In the genomic region with DNA sequence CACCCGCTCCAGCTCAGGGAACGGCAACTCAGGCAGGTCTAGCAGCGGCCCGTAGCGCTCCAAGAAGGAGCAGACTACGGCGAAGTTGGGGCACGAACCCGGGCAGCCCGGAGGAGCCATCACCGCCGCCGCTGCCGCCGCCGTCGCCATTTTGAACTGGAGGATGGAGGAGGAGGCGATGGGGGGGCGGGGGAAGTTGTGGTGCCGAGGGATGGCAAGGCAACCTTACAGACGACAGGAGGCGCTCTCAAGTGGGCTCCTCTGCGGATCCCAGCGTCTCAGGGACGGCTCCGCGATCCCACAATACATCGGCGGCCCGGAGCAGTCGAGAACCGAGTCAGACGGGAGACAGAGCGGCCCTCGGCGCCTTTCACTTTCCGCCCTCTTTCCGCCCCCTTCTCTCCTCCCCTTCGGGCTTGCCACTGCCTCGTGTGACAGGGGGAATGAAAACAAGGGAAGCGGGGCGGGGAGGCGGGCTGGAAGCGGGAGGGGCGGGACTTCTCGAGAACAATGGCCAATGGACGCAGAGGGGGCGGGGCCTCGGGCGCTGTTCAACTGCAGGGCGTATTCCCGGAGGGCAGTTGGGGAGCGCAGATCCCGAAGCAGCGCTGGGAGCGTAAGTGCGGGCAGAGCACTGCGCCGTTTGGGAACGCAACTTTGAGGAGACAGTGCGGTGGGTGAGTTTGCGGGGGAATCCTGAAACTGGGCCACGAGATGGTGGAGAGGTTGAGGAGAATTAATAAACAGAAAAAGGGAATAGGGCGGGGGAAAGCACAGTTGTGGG, we compare ENCODE assay signal across 8 cellular contexts. TPM values are rescaled to one million over a fixed set of nuclear protein-coding genes. Genes with fewer than 3 reads are reported as not detected.
DNase-seq lines count a peak whose midpoint lies in the region; ATAC-seq and TF ChIP-seq lines count a peak whose summit lies in the region.

Gene AAMDC, plus strand, starts transcription at position 580 of the 784 bp plus-strand sequence. CDS start 21,353 bp downstream, outside the sequence.
Gene RSF1, minus strand, starts transcription at position 158 of the 784 bp plus-strand sequence. Its CDS starts 8 bp downstream, at position 150.

- peak; percentile 78 for ATAC-seq in GM21576 (IDR thresholded peaks at IDR 0.05; ENCODE audit: unreplicated experiment)
- ATAC-seq in esophagus mucosa: peak; percentile 97

- peaks cover 0 to 9% of the 10 kb centered on the region in 2 donors for H3K36me3 ChIP-seq in muscle layer of duodenum (ENCODE audit: control insufficient read depth in 1 of 2, insufficient read depth in 2 of 2, low read length in 2 of 2)

- TF ChIP-seq RAD21 in Ishikawa (IDR thresholded peaks at IDR 0.05; ENCODE audit: low read depth): peak; percentile 53

- H3K4me3 Mint-ChIP-seq in activated T-cell treated with anti-CD3 and anti-CD28 coated beads, Interleukin-2, amount 50 U/mL, for 24 hours: peak within 1 kb of the TSS; percentile 97

- peak within 1 kb of the TSS; percentile 98 for H3K27ac Mint-ChIP-seq in activated T-cell treated with anti-CD3 and anti-CD28 coated beads, Interleukin-2, amount 50 U/mL, for 24 hours

- peaks cover 21% of the 10 kb centered on the region for H3K36me3 Mint-ChIP-seq in activated T-cell treated with anti-CD3 and anti-CD28 coated beads, Interleukin-2, amount 50 U/mL, for 24 hours (ENCODE audit: low read depth)

- H3K4me1 Mint-ChIP-seq in activated T-cell treated with anti-CD3 and anti-CD28 coated beads, Interleukin-2, amount 50 U/mL, for 24 hours (ENCODE audit: low read depth): peaks cover 39% of the 10 kb centered on the region

- no peaks in the 10 kb centered on the region for H3K27me3 Mint-ChIP-seq in activated T-cell treated with anti-CD3 and anti-CD28 coated beads, Interleukin-2, amount 50 U/mL, for 24 hours

- TF ChIP-seq EP300 in Ishikawa (IDR thresholded peaks at IDR 0.05; ENCODE audit: borderline replicate concordance): peak; percentile 53; the same call in 1 of the 2 replicates

- DNase-seq in DMS53 (lab: John Stamatoyannopoulos, UW) (peak; percentile 100), OCI-M2 (lab: John Stamatoyannopoulos, UW; ENCODE audit: unreplicated experiment) (peak; percentile 40)
- peak; percentile 95 for DNase-seq in activated T-cell treated with anti-CD3 and anti-CD28 coated beads, Interleukin-2, amount 50 U/mL, for 24 hours
- peak; percentile 95 to 96 for DNase-seq in stimulated activated CD8-positive, alpha-beta memory T cell treated with anti-CD3 and anti-CD28 coated beads, Interleukin-7, amount 100 ng/mL, for 4 hours (ENCODE audit: low read depth in 2 of 2)

- H3K4me3 ChIP-seq in muscle layer of duodenum (ENCODE audit: low read depth in 1 of 2, low read length in 2 of 2): peak within 1 kb of the TSS; percentile 99

- no peaks in the 10 kb centered on the region for H3K27me3 ChIP-seq in muscle layer of duodenum (ENCODE audit: low read depth, low read length)

- H3K9me3 ChIP-seq in muscle layer of duodenum (ENCODE audit: control insufficient read depth in 1 of 2, low read length in 2 of 2): no peaks in the 10 kb centered on the region

- H3K27ac ChIP-seq in muscle layer of duodenum (ENCODE audit: low read length): peak within 1 kb of the TSS; percentile 94

- H3K9me3 Mint-ChIP-seq in activated T-cell treated with anti-CD3 and anti-CD28 coated beads, Interleukin-2, amount 50 U/mL, for 24 hours: no peaks in the 10 kb centered on the region

- H3K4me1 ChIP-seq in muscle layer of duodenum (ENCODE audit: control insufficient read depth in 1 of 2, insufficient read depth in 2 of 2, low read length in 2 of 2): peaks cover 4 to 42% of the 10 kb centered on the region in 2 donors

TF ChIP-seq in Ishikawa, 13 proteins besides CTCF, POLR2A, EP300 and RAD21:
- peak; percentile 86 for TF ChIP-seq TAF1 (IDR thresholded peaks at IDR 0.05; ENCODE audit: low read depth)
- TF ChIP-seq TCF12 (IDR thresholded peaks at IDR 0.05; ENCODE audit: low read depth): peak; percentile 35
- TF ChIP-seq, protein P1, sequence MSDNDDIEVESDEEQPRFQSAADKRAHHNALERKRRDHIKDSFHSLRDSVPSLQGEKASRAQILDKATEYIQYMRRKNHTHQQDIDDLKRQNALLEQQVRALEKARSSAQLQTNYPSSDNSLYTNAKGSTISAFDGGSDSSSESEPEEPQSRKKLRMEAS (IDR thresholded peaks at IDR 0.05): peak; percentile 87
- TF ChIP-seq NFIC (IDR thresholded peaks at IDR 0.05): no peak
- peak; percentile 26; the same call in 1 of the 2 replicates for TF ChIP-seq EGR1 (IDR thresholded peaks at IDR 0.05)
- no peak for TF ChIP-seq FOXM1 (IDR thresholded peaks at IDR 0.05; ENCODE audit: borderline replicate concordance, low read depth)
- TF ChIP-seq, protein P2, sequence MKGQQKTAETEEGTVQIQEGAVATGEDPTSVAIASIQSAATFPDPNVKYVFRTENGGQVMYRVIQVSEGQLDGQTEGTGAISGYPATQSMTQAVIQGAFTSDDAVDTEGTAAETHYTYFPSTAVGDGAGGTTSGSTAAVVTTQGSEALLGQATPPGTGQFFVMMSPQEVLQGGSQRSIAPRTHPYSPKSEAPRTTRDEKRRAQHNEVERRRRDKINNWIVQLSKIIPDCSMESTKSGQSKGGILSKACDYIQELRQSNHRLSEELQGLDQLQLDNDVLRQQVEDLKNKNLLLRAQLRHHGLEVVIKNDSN (IDR thresholded peaks at IDR 0.05): no peak
- peak; percentile 94 for TF ChIP-seq YY1 (IDR thresholded peaks at IDR 0.05; ENCODE audit: low read depth)
- TF ChIP-seq, protein P3, sequence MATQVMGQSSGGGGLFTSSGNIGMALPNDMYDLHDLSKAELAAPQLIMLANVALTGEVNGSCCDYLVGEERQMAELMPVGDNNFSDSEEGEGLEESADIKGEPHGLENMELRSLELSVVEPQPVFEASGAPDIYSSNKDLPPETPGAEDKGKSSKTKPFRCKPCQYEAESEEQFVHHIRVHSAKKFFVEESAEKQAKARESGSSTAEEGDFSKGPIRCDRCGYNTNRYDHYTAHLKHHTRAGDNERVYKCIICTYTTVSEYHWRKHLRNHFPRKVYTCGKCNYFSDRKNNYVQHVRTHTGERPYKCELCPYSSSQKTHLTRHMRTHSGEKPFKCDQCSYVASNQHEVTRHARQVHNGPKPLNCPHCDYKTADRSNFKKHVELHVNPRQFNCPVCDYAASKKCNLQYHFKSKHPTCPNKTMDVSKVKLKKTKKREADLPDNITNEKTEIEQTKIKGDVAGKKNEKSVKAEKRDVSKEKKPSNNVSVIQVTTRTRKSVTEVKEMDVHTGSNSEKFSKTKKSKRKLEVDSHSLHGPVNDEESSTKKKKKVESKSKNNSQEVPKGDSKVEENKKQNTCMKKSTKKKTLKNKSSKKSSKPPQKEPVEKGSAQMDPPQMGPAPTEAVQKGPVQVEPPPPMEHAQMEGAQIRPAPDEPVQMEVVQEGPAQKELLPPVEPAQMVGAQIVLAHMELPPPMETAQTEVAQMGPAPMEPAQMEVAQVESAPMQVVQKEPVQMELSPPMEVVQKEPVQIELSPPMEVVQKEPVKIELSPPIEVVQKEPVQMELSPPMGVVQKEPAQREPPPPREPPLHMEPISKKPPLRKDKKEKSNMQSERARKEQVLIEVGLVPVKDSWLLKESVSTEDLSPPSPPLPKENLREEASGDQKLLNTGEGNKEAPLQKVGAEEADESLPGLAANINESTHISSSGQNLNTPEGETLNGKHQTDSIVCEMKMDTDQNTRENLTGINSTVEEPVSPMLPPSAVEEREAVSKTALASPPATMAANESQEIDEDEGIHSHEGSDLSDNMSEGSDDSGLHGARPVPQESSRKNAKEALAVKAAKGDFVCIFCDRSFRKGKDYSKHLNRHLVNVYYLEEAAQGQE (IDR thresholded peaks at IDR 0.05; ENCODE audit: low read depth): peak; percentile 35; the same call in 1 of the 2 replicates

RNA-seq across cellular contexts. Expression of gene AAMDC, which starts in this region (rescaled TPM):
- total RNA-seq in esophagus mucosa: 9.4 TPM

RNA-seq across cellular contexts. Expression of gene RSF1, which starts in this region (rescaled TPM):
- 17.3 TPM for total RNA-seq in esophagus mucosa

Comparison
In these comparisons a context has a peak if more than half of its experiments do, and no peak if none do; other contexts are left out.
1. Peak in every context shown above with its lines: DNase-seq, ATAC-seq, H3K4me3 ChIP-seq and H3K27ac ChIP-seq.
2. DNase-seq: peak in every context shown above with its lines; median percentile 100 in DMS53; 96 in stimulated activated CD8-positive, alpha-beta memory T cell treated with anti-CD3 and anti-CD28 coated beads, Interleukin-7, amount 100 ng/mL, for 4 hours; 95 in activated T-cell treated with anti-CD3 and anti-CD28 coated beads, Interleukin-2, amount 50 U/mL, for 24 hours; 40 in OCI-M2.